ENCODE assay signal across 23 cellular contexts in genomic region chr5:1354491-1355033, GRCh38. TPM values are rescaled to one million over a fixed set of nuclear protein-coding genes. Genes with fewer than 3 reads are reported as not detected.
A peak's percentile ranks its signal among the peaks of the same experiment; 100 is the strongest.
DNase-seq lines count a peak whose midpoint lies in the region; ATAC-seq and TF ChIP-seq lines count a peak whose summit lies in the region.
"Had no signal": no experiment of that assay in that cellular context is flagged by ENCODE, and none has a peak within 500 bp of the region (broad histone marks: within the 10 kb centered on the region; RNA-seq: fewer than 3 reads in every experiment).

No MANE protein-coding gene starts in this region.

- no peaks in the 10 kb centered on the region for H3K36me3 ChIP-seq in WERI-Rb-1
- H3K36me3 ChIP-seq: BE2C; BLaER1 treated with 17β-estradiol and CSF1 and Interleukin-3, amounts not matched to agents 10 nM and 100 nM had no signal

- H2BK120ac ChIP-seq in H9 (ENCODE audit: low read depth, low read length, poor library complexity, severe bottlenecking): no peak overlapping the region

- H3K27me3 Mint-ChIP-seq in glutamatergic neuron (ENCODE audit: unreplicated experiment) (peaks cover 3% of the 10 kb centered on the region), H9 (ENCODE audit: low read depth) (peaks cover 6% of the 10 kb centered on the region)
- H3K27me3 Mint-ChIP-seq: CD4-positive, alpha-beta T cell had no signal

- H3K4me1 Mint-ChIP-seq in glutamatergic neuron (ENCODE audit: low read depth, unreplicated experiment) (peaks cover 15% of the 10 kb centered on the region), H9 (peaks cover 18 to 19% of the 10 kb centered on the region in 2 experiments)
- H3K4me1 Mint-ChIP-seq: CD14-positive monocyte; CD8-positive, alpha-beta memory T cell had no signal

- H2BK12ac ChIP-seq in H9 (ENCODE audit: insufficient read length, low read depth, low read length): no peak overlapping the region

- H3K9me3 Mint-ChIP-seq in glutamatergic neuron (ENCODE audit: unreplicated experiment) (peaks cover 7% of the 10 kb centered on the region), H9 (no peaks in the 10 kb centered on the region)
- H3K9me3 Mint-ChIP-seq: CD14-positive monocyte; CD4-positive, alpha-beta T cell; CD8-positive, alpha-beta memory T cell; GM23338 had no signal

- no peak overlapping the region for H2AK5ac ChIP-seq in H9 (ENCODE audit: insufficient read length, low read length)

- H3K27ac ChIP-seq in WERI-Rb-1: peak overlapping the region; percentile 85; the same call in 1 of the 2 replicates
- no peak overlapping the region for H3K27ac ChIP-seq in H9 (ENCODE audit: insufficient read length, low read depth, low read length)
- H3K27ac ChIP-seq: A549; BLaER1 treated with 17β-estradiol and CSF1 and Interleukin-3, amounts not matched to agents 10 nM and 100 nM had no signal

- H3K9me3 ChIP-seq in WERI-Rb-1 (ENCODE audit: severe bottlenecking) (peaks cover 4% of the 10 kb centered on the region), H9 (ENCODE audit: control insufficient read depth, low read depth, low read length) (no peaks in the 10 kb centered on the region)
- H3K9me3 ChIP-seq: BE2C; BLaER1 treated with 17β-estradiol and CSF1 and Interleukin-3, amounts not matched to agents 10 nM and 100 nM had no signal

- no peak overlapping the region for H3K23ac ChIP-seq in H9 (ENCODE audit: insufficient read length, low read depth, low read length)

- no peaks in the 10 kb centered on the region for H3K27me3 ChIP-seq in WERI-Rb-1 (ENCODE audit: insufficient read depth, low read depth, severe bottlenecking)
- no peaks in the 10 kb centered on the region for H3K27me3 ChIP-seq in H9 (ENCODE audit: insufficient read depth, low read length)
- H3K27me3 ChIP-seq: BLaER1 treated with 17β-estradiol and CSF1 and Interleukin-3, amounts not matched to agents 10 nM and 100 nM had no signal

- H3K9ac ChIP-seq in H9 (ENCODE audit: extremely low read depth, insufficient read length, low read length): no peak overlapping the region
- H3K9ac ChIP-seq: BLaER1 treated with 17β-estradiol and CSF1 and Interleukin-3, amounts not matched to agents 10 nM and 100 nM had no signal

- H3T11ph ChIP-seq in H9 (ENCODE audit: low read length): no peak overlapping the region

- no peak overlapping the region for H4K91ac ChIP-seq in H9 (ENCODE audit: insufficient read length, low read depth, low read length)

- no peak overlapping the region for H4K8ac ChIP-seq in H9 (replicated peaks; ENCODE audit: insufficient read length, low read depth, low read length)

- no peaks in the 10 kb centered on the region for H3K79me2 ChIP-seq in H9 (ENCODE audit: insufficient read depth, low read length)

- H3K4me3 Mint-ChIP-seq in glutamatergic neuron (ENCODE audit: unreplicated experiment) (no peak overlapping the region), H9 (no peak overlapping the region)
- H3K4me3 Mint-ChIP-seq: CD14-positive monocyte; CD4-positive, alpha-beta T cell; CD8-positive, alpha-beta memory T cell; GM23338 had no signal

- H2BK5ac ChIP-seq in H9 (ENCODE audit: insufficient read length, low read length): no peak overlapping the region

- no peaks in the 10 kb centered on the region for H3K23me2 ChIP-seq in H9 (ENCODE audit: insufficient read length, low read depth, low read length, poor library complexity, severe bottlenecking)

- no peak overlapping the region for H2BK15ac ChIP-seq in H9 (ENCODE audit: low read depth, low read length)

- H3K4me1 ChIP-seq in H9 (ENCODE audit: insufficient read depth, low read length): no peaks in the 10 kb centered on the region; the same call in 1 of the 2 replicates
- H3K4me1 ChIP-seq: A549, BE2C had no signal

- no peak overlapping the region for H3K4ac ChIP-seq in H9 (ENCODE audit: low read depth, low read length)

- WGBS in H9 (ENCODE audit: extremely low coverage, insufficient read length, low lambda C conversion rate): no CpG with 5 or more reads among the region's 5 CpGs

- H3K18ac ChIP-seq in H9 (ENCODE audit: insufficient read length, low read depth, low read length): no peak overlapping the region

- no peak overlapping the region for H4K5ac ChIP-seq in H9 (ENCODE audit: insufficient read length, low read depth, low read length)

- peak; percentile 23 for DNase-seq in NCI-H2171 treated with DMSO at 0.1 percent for 48 hours (lab: John Stamatoyannopoulos, UW)
- DNase-seq in NCI-H2171 (lab: John Stamatoyannopoulos, UW): no peak
- DNase-seq in WERI-Rb-1: no peak
- DNase-seq in glutamatergic neuron: no peak
- no peak for DNase-seq in H9
- DNase-seq: 8988T; ACHN; AML-193; BE2C; CD4-positive, alpha-beta T cell; CD8-positive, alpha-beta memory T cell; DMS 273 treated with DMSO at 0.1 percent for 48 hours; DMS79; EL; GDM1; HCEC 1CT had no signal

- H2AFZ ChIP-seq in H9 (ENCODE audit: low read length): no peak overlapping the region
- H2AFZ ChIP-seq: GM23338 had no signal

- H3K79me1 ChIP-seq in H9 (ENCODE audit: insufficient read depth, low read depth, low read length, poor library complexity, severe bottlenecking): no peaks in the 10 kb centered on the region

- TF ChIP-seq CTCF in WERI-Rb-1 (IDR thresholded peaks at IDR 0.05; ENCODE audit: low read depth, low read length): no peak
- no peak for TF ChIP-seq CTCF in glutamatergic neuron (IDR thresholded peaks at IDR 0.05; ENCODE audit: partially characterized antibody, unreplicated experiment)
- no peak for TF ChIP-seq CTCF in H9 (conservative IDR thresholded peaks at IDR 0.05)

- no peak for ATAC-seq in HG02973 (IDR thresholded peaks at IDR 0.05; ENCODE audit: unreplicated experiment)
- ATAC-seq in GM18498 (IDR thresholded peaks at IDR 0.05; ENCODE audit: unreplicated experiment): no peak
- ATAC-seq: A549, GM12878, GM23338 had no signal

- no peaks in the 10 kb centered on the region for H4K20me1 ChIP-seq in H9 (ENCODE audit: control insufficient read depth, insufficient read depth, insufficient read length)

- H3K27ac Mint-ChIP-seq in glutamatergic neuron (ENCODE audit: unreplicated experiment) (peak overlapping the region; percentile 84), H9 (no peak overlapping the region)
- H3K27ac Mint-ChIP-seq: CD14-positive monocyte; CD4-positive, alpha-beta T cell; CD8-positive, alpha-beta memory T cell; GM23338 had no signal

- H3K14ac ChIP-seq in H9 (ENCODE audit: insufficient read depth, low read length): no peak overlapping the region

- H3K56ac ChIP-seq in H9 (ENCODE audit: insufficient read length, low read depth, low read length): no peak overlapping the region

- H3K36me3 Mint-ChIP-seq in glutamatergic neuron (ENCODE audit: unreplicated experiment) (peaks cover 7% of the 10 kb centered on the region), H9 (ENCODE audit: insufficient read depth in 1 of 3, low read depth in 3 of 3) (no peaks in the 10 kb centered on the region)
- H3K36me3 Mint-ChIP-seq: CD14-positive monocyte; CD8-positive, alpha-beta memory T cell had no signal

- H3K4me3 ChIP-seq in WERI-Rb-1 (ENCODE audit: low read depth, low read length): no peak overlapping the region
- H3K4me3 ChIP-seq: A549; BLaER1 treated with 17β-estradiol and CSF1 and Interleukin-3, amounts not matched to agents 10 nM and 100 nM; GM12878; GM23338 had no signal

- no peak overlapping the region for H2BK20ac ChIP-seq in H9 (ENCODE audit: low read depth, low read length, poor library complexity, severe bottlenecking)

- no peak overlapping the region for H3K4me2 ChIP-seq in H9 (ENCODE audit: insufficient read depth, insufficient read length, low read length)
- H3K4me2 ChIP-seq: A549; BLaER1 treated with 17β-estradiol and CSF1 and Interleukin-3, amounts not matched to agents 10 nM and 100 nM; GM23338 had no signal

RNA-seq across cellular contexts. Expression of gene CLPTM1L, which starts 9.7 kb away (rescaled TPM):
- total RNA-seq in glutamatergic neuron (ENCODE audit: unreplicated experiment) (95.2 TPM), H9 (2021) (104 and 108 TPM in 2 replicates)

RNA-seq across cellular contexts. Expression of gene TERT, which starts 59.7 kb away (rescaled TPM):
- total RNA-seq in glutamatergic neuron (ENCODE audit: unreplicated experiment) (2.9 TPM), H9 (2021) (13.3 and 15.5 TPM in 2 replicates)
